8 cellular contexts compared by ENCODE assay signal in genomic region chr7:65269150-65269856, GRCh38.
DNase-seq lines count a peak whose midpoint lies in the region; ATAC-seq and TF ChIP-seq lines count a peak whose summit lies in the region.

No MANE protein-coding gene starts in this region.

- peak overlapping the region; percentile 73 for H3K4me2 ChIP-seq in MM.1S (ENCODE audit: low read depth, low read length)

- ATAC-seq in GM21825 (IDR thresholded peaks at IDR 0.05; ENCODE audit: unreplicated experiment): peak; percentile 93

- H3K4me3 ChIP-seq in MM.1S (ENCODE audit: low read length) (peak overlapping the region; percentile 70), SK-N-MC (peak overlapping the region; percentile 93), choroid plexus epithelial cell (ENCODE audit: low read depth, low read length) (peak overlapping the region; percentile 65), stomach (peak overlapping the region; percentile 32 to 50 (median 36))

- H3K9me2 ChIP-seq in MM.1S (replicated peaks; ENCODE audit: insufficient read depth, low read length): no peaks in the 10 kb centered on the region

- H3K36me3 ChIP-seq in MM.1S (replicated peaks; ENCODE audit: insufficient read depth, low read length): no peaks in the 10 kb centered on the region
- H3K36me3 ChIP-seq in SK-N-MC (ENCODE audit: insufficient read depth, low read length): no peaks in the 10 kb centered on the region
- no peaks in the 10 kb centered on the region for H3K36me3 ChIP-seq in stomach

- H3K27me3 ChIP-seq in MM.1S (replicated peaks; ENCODE audit: insufficient read depth, low read length): no peaks in the 10 kb centered on the region
- peaks cover 0 to 48% (median 20%) of the 10 kb centered on the region in 3 donors for H3K27me3 ChIP-seq in stomach

- no peaks in the 10 kb centered on the region for H4K20me1 ChIP-seq in MM.1S (ENCODE audit: insufficient read depth, low read length)

- 2 to 7% (median 3%) methylated on average over 23 to 37 of the region's 37 CpGs for WGBS in stomach, 5 donors

- H3F3A ChIP-seq in MM.1S (ENCODE audit: insufficient read depth, low read length): no peaks in the 10 kb centered on the region

- H3K79me2 ChIP-seq in MM.1S (ENCODE audit: low read length): no peaks in the 10 kb centered on the region

- no peaks in the 10 kb centered on the region for H3K9me3 ChIP-seq in MM.1S (replicated peaks; ENCODE audit: insufficient read depth, low read length)
- no peaks in the 10 kb centered on the region for H3K9me3 ChIP-seq in SK-N-MC (ENCODE audit: low read depth, low read length)
- H3K9me3 ChIP-seq in stomach: peaks cover 0 to 9% (median 1%) of the 10 kb centered on the region in 4 donors

- H3K4me1 ChIP-seq in MM.1S (ENCODE audit: low read length) (no peaks in the 10 kb centered on the region), stomach (peaks cover 9 to 13% (median 11%) of the 10 kb centered on the region in 4 donors)

- POLR2A ChIA-PET in GM10248 (lab: Yijun Ruan, JAX): no interaction called here

- DNase-seq in GM10248 (ENCODE audit: extremely low spot score): peak; percentile 73
- DNase-seq in MM.1S: peak; percentile 87
- DNase-seq in SK-N-MC (ENCODE audit: low read depth, low spot score): peak; percentile 53
- DNase-seq in choroid plexus epithelial cell (ENCODE audit: low read depth): peak; percentile 75
- peak; percentile 44 to 86 for DNase-seq in lung microvascular endothelial cell (ENCODE audit: low read depth in 2 of 2)
- DNase-seq in stomach: no peak
- no peak for DNase-seq in mucosa of gallbladder (ENCODE audit: low spot score)

- TF ChIP-seq POLR2A in stomach (IDR thresholded peaks at IDR 0.05): no peak

- no peak for TF ChIP-seq EP300 in stomach (IDR thresholded peaks at IDR 0.05)

- H3K9ac ChIP-seq in MM.1S (ENCODE audit: low read length): peak overlapping the region; percentile 48; the same call in 1 of the 2 replicates
- H3K9ac ChIP-seq in SK-N-MC (ENCODE audit: insufficient read length): peak overlapping the region; percentile 75

- CTCF ChIA-PET in GM10248 (lab: Yijun Ruan, JAX): interaction anchor here (1.0 to 1.8 kb wide), 3 partner anchors 25 to 39 kb away, joined by 3 to 4 read pairs (median 3); no protein-coding TSS in a partner anchor

- H2AFZ ChIP-seq in MM.1S (ENCODE audit: low read length): peak overlapping the region; percentile 87

- no peak overlapping the region for H3K27ac ChIP-seq in MM.1S (ENCODE audit: low read length)
- no peak overlapping the region for H3K27ac ChIP-seq in SK-N-MC
- H3K27ac ChIP-seq in stomach: no peak overlapping the region

- intact Hi-C loops in stomach (cut with DNase I; ENCODE audit: low total_unique reads): no loop called here

- no peak for TF ChIP-seq CTCF in GM10248 (IDR thresholded peaks at IDR 0.05; ENCODE audit: control extremely low read depth, extremely low read depth, low read depth, missing control alignments)
- TF ChIP-seq CTCF in MM.1S (IDR thresholded peaks at IDR 0.05; ENCODE audit: low read length): no peak
- TF ChIP-seq CTCF in choroid plexus epithelial cell (conservative IDR thresholded peaks at IDR 0.05; ENCODE audit: low read depth, low read length): no peak
- no peak for TF ChIP-seq CTCF in stomach (IDR thresholded peaks at IDR 0.05)

Comparison
In these comparisons a context has a peak if more than half of its experiments do, and no peak if none do; other contexts are left out.
1. DNase-seq: peak in GM10248 (single experiment), MM.1S (single experiment), SK-N-MC (single experiment), choroid plexus epithelial cell (single experiment) and lung microvascular endothelial cell (2 of 2); none in stomach (single experiment) and mucosa of gallbladder (single experiment).
2. H3K4me3 ChIP-seq: peak in every context shown above with its lines; median percentile 93 in SK-N-MC; 70 in MM.1S; 65 in choroid plexus epithelial cell; 36 in stomach.